In the genomic region with DNA sequence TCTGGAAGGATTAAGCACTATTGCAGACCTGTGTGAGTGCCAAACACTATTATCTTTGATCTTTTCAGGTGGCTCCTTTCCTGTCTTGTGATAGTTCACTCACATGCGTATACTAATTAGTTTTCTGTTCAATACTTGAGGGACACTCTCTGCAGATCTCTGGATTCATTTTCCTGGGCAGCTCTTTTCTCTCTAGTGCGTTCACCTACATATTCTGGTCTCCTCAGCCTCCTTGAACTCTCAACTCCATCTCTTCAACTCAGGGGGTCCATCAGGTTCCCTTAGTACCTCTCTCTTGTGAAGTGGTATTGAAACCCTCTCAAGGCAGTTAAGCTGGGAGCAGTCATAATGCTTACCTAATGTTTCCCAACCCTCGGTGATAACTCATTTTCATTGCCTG, we compare ENCODE assay signal across 29 cellular contexts.
"Had no signal": no experiment of that assay in that cellular context is flagged by ENCODE, and none has a peak within 500 bp of the region (broad histone marks: within the 10 kb centered on the region; RNA-seq: fewer than 3 reads in every experiment).

No MANE protein-coding gene starts in this region.

- ATAC-seq: natural killer cell treated with Interleukin-12 subunit alpha and Interleukin-12 subunit beta and Interleukin-15 and Interleukin-18, amount 100 ng/mL, for 72 hours; psoas muscle; right cardiac atrium; right lobe of liver; stimulated activated effector memory CD8-positive, alpha-beta T cell treated with anti-CD3 and anti-CD28 coated beads, Interleukin-12 subunit alpha, Interleukin-12 subunit beta, amount 100 ng/mL, for 72 hours; stimulated activated naive B cell treated with anti-CD40 and anti-IgM and Interleukin-4, amounts not matched to agents 10 μg/mL and 1 μg/mL and 100 μg/mL, for 72 hours had no signal

- H3K4me3 ChIP-seq: ovary, psoas muscle, right lobe of liver, sigmoid colon, stomach, thoracic aorta, thyroid gland, tibial nerve, upper lobe of left lung, vagina had no signal

- H3K9me3 Mint-ChIP-seq: nephron progenitor cell; stimulated activated naive B cell treated with anti-CD40 and anti-IgM and Interleukin-4, amounts not matched to agents 10 μg/mL and 1 μg/mL and 100 μg/mL, for 72 hours had no signal

- H3K79me2 ChIP-seq: parathyroid adenoma had no signal

- H3K27me3 Mint-ChIP-seq: natural killer cell treated with Interleukin-12 subunit alpha and Interleukin-12 subunit beta and Interleukin-15 and Interleukin-18, amount 100 ng/mL, for 72 hours; progenitor cell of endocrine pancreas; stimulated activated naive B cell treated with anti-CD40 and anti-IgM and Interleukin-4, amounts not matched to agents 10 μg/mL and 1 μg/mL and 100 μg/mL, for 72 hours; stimulated activated naive CD8-positive, alpha-beta T cell treated with anti-CD3 and anti-CD28 coated beads, Interleukin-15, Interleukin-2, amounts not matched to agents 100 ng/mL and 50 ng/mL, for 24 hours had no signal

- H3K9ac ChIP-seq: parathyroid adenoma had no signal

- H3K4me3 Mint-ChIP-seq: natural killer cell treated with Interleukin-12 subunit alpha and Interleukin-12 subunit beta and Interleukin-15 and Interleukin-18, amount 100 ng/mL, for 72 hours; nephron progenitor cell; neural crest cell; stimulated activated effector memory CD8-positive, alpha-beta T cell treated with anti-CD3 and anti-CD28 coated beads, Interleukin-12 subunit alpha, Interleukin-12 subunit beta, amount 100 ng/mL, for 72 hours; stimulated activated naive B cell treated with anti-CD40 and anti-IgM and Interleukin-4, amounts not matched to agents 10 μg/mL and 1 μg/mL and 100 μg/mL, for 72 hours; stimulated activated naive CD8-positive, alpha-beta T cell treated with anti-CD3 and anti-CD28 coated beads, Interleukin-15, Interleukin-2, amounts not matched to agents 100 ng/mL and 50 ng/mL, for 24 hours had no signal

- FAIRE-seq: small intestine, urothelium cell line had no signal

- H3K27ac Mint-ChIP-seq: natural killer cell treated with Interleukin-12 subunit alpha and Interleukin-12 subunit beta and Interleukin-15 and Interleukin-18, amount 100 ng/mL, for 72 hours; nephron progenitor cell; progenitor cell of endocrine pancreas; stimulated activated effector memory CD8-positive, alpha-beta T cell treated with anti-CD3 and anti-CD28 coated beads, Interleukin-12 subunit alpha, Interleukin-12 subunit beta, amount 100 ng/mL, for 72 hours; stimulated activated naive B cell treated with anti-CD40 and anti-IgM and Interleukin-4, amounts not matched to agents 10 μg/mL and 1 μg/mL and 100 μg/mL, for 72 hours; stimulated activated naive CD8-positive, alpha-beta T cell treated with anti-CD3 and anti-CD28 coated beads, Interleukin-15, Interleukin-2, amounts not matched to agents 100 ng/mL and 50 ng/mL, for 24 hours had no signal

- H3K4me1 ChIP-seq: parathyroid adenoma, psoas muscle, right lobe of liver, sigmoid colon, stomach, thyroid gland, tibial nerve, upper lobe of left lung, vagina had no signal

- H3K27me3 ChIP-seq: ovary, right lobe of liver, sigmoid colon, stomach, thyroid gland, tibial nerve, upper lobe of left lung, vagina had no signal

- DNase-seq: nephron progenitor cell; occipital lobe; ovary; posterior cingulate gyrus; psoas muscle; right cardiac atrium; right lobe of liver; sigmoid colon; small intestine; stimulated activated CD4-positive, alpha-beta T cell treated with anti-CD3 and anti-CD28 coated beads, Interleukin-15, amount 100 ng/mL, for 24 hours; stimulated activated CD4-positive, alpha-beta T cell treated with anti-CD3 and anti-CD28 coated beads, Interleukin-2, amount 100 ng/mL, for 24 hours; stimulated activated CD4-positive, alpha-beta T cell treated with anti-CD3 and anti-CD28 coated beads, Interleukin-2, amount 100 ng/mL, for 48 hours; stimulated activated CD4-positive, alpha-beta T cell treated with anti-CD3 and anti-CD28 coated beads, Interleukin-4, amount 100 ng/mL, for 24 hours; stimulated activated naive B cell treated with anti-CD40 and anti-IgM and Interleukin-4, amounts not matched to agents 10 μg/mL and 1 μg/mL and 100 μg/mL, for 72 hours; stimulated activated naive CD4-positive, alpha-beta T cell treated with Interleukin-2 at 50 U/mL for 16 hours; stomach; thyroid gland; trophoblast cell; upper lobe of left lung had no signal

- H3K9me3 ChIP-seq: ovary, psoas muscle, right lobe of liver, sigmoid colon, thoracic aorta, thyroid gland, tibial nerve, upper lobe of left lung, vagina had no signal

- H3K36me3 Mint-ChIP-seq: stimulated activated effector memory CD8-positive, alpha-beta T cell treated with anti-CD3 and anti-CD28 coated beads, Interleukin-12 subunit alpha, Interleukin-12 subunit beta, amount 100 ng/mL, for 72 hours; stimulated activated naive B cell treated with anti-CD40 and anti-IgM and Interleukin-4, amounts not matched to agents 10 μg/mL and 1 μg/mL and 100 μg/mL, for 72 hours had no signal

- H3K27ac ChIP-seq: ovary, parathyroid adenoma, psoas muscle, right lobe of liver, sigmoid colon, stomach, thoracic aorta, thyroid gland, tibial nerve, upper lobe of left lung, vagina had no signal

- H2AFZ ChIP-seq: parathyroid adenoma had no signal

- H3K36me3 ChIP-seq: ovary, right lobe of liver, sigmoid colon, stomach, thoracic aorta, thyroid gland, tibial nerve, upper lobe of left lung, vagina had no signal

- H3K4me1 Mint-ChIP-seq: neural crest cell; stimulated activated effector memory CD8-positive, alpha-beta T cell treated with anti-CD3 and anti-CD28 coated beads, Interleukin-12 subunit alpha, Interleukin-12 subunit beta, amount 100 ng/mL, for 72 hours; stimulated activated naive B cell treated with anti-CD40 and anti-IgM and Interleukin-4, amounts not matched to agents 10 μg/mL and 1 μg/mL and 100 μg/mL, for 72 hours had no signal
